Comparison of ENCODE assay signal across 3 cellular contexts in the genomic region with DNA sequence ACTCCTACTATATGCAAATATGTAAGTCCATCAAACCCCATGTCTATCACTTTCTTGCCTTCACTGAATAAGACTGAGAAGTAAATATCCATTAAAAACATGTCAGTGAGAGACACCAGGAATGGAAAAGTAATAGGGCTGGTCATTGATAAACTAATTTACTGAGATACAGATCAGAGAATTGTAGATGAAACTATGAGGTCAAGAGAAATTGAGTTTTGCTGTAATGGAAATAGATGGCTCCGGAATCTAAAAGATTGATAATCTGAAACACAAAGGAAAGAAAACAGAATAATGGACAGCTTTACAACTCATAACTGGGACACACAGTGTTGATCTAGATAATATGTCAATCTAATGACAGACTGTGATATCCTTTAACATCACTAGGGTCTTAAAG.
"Had no signal": no experiment of that assay in that cellular context is flagged by ENCODE, and none has a peak within 500 bp of the region (broad histone marks: within the 10 kb centered on the region; RNA-seq: fewer than 3 reads in every experiment).

No MANE protein-coding gene starts in this region.

- DNase-seq: GDM1, GF-D8 had no signal

- H3K4me3 ChIP-seq: GM12878 had no signal

- ATAC-seq: GM12878 had no signal
